In the genomic region with DNA sequence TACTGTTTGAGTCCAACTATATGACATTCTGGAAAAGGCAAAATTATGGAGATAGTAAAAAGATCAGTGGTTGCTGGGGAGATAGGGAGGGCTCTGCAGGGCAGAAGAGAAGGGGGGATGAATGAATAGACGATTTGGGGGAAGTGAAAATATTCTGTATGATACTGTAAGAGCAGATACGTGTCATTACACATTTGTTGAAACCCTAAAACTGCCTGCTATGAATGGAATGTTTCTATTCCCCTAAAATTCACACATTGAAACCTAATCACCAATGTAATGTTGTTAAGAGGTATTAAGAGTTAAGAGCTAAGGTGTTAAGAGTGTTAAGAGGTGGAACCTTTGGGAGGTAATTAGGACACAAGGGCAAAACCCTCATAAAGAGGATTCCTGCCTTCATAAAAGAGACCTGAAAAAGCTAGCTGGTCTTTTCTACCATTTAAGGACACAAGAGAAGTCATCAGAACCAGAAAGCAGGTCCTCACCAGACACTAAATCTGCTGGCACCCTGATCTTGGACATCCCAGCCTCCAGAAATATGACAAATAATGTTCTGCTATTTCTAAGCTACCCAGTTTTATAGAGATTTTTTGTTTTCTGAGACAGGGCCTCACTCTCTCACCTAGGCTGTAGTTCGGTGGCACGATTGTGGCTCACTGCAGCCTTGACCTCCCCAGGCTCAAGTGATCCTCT, we compare ENCODE assay signal across 11 cellular contexts.
A peak's percentile ranks its signal among the peaks of the same experiment; 100 is the strongest.
DNase-seq lines count a peak whose midpoint lies in the region; ATAC-seq and TF ChIP-seq lines count a peak whose summit lies in the region.
"Had no signal": no experiment of that assay in that cellular context is flagged by ENCODE, and none has a peak within 500 bp of the region (broad histone marks: within the 10 kb centered on the region; RNA-seq: fewer than 3 reads in every experiment).

No MANE protein-coding gene starts in this region.

- 66 to 69% methylated on average over 4 of the region's 4 CpGs for WGBS in upper lobe of left lung, 2 donors

- peak overlapping the region in 1 of 8 donors; percentile 34 for H3K4me3 Mint-ChIP-seq in naive B cell
- H3K4me3 Mint-ChIP-seq: activated naive CD8-positive, alpha-beta T cell had no signal

- H3K9me3 ChIP-seq in upper lobe of left lung: no peaks in the 10 kb centered on the region
- H3K9me3 ChIP-seq: uterus had no signal

- peak overlapping the region in 5 of 6 donors; percentile 1 to 87 (median 4) for H3K27ac Mint-ChIP-seq in naive B cell
- H3K27ac Mint-ChIP-seq: activated naive CD8-positive, alpha-beta T cell had no signal

- H3K27ac ChIP-seq in upper lobe of left lung: no peak overlapping the region
- H3K27ac ChIP-seq: uterus had no signal

- no peaks in the 10 kb centered on the region for H3K27me3 ChIP-seq in upper lobe of left lung
- H3K27me3 ChIP-seq: uterus had no signal

- no peak overlapping the region for H3K4me3 ChIP-seq in upper lobe of left lung
- H3K4me3 ChIP-seq: uterus had no signal

- ATAC-seq in GM18861 (IDR thresholded peaks at IDR 0.05; ENCODE audit: unreplicated experiment) (peak; percentile 62), GM21576 (IDR thresholded peaks at IDR 0.05; ENCODE audit: unreplicated experiment) (peak; percentile 81), HG03378 (IDR thresholded peaks at IDR 0.05; ENCODE audit: unreplicated experiment) (peak; percentile 86), naive B cell (ENCODE audit: low read depth in 2 of 2) (peak; percentile 34 to 47), upper lobe of left lung (ENCODE audit: low FRiP score in 2 of 2) (no peak)

- no peaks in the 10 kb centered on the region for H3K4me1 ChIP-seq in upper lobe of left lung
- H3K4me1 ChIP-seq: uterus had no signal

- no peaks in the 10 kb centered on the region for H3K27me3 Mint-ChIP-seq in naive B cell
- H3K27me3 Mint-ChIP-seq: activated naive CD8-positive, alpha-beta T cell had no signal

- peaks cover 0 to 8% of the 10 kb centered on the region in 2 donors for H3K36me3 Mint-ChIP-seq in naive B cell

- no peaks in the 10 kb centered on the region for H3K9me3 Mint-ChIP-seq in naive B cell

- no peak for DNase-seq in naive B cell
- no peak for DNase-seq in T-helper 9 cell
- DNase-seq in OCI-M1 (lab: John Stamatoyannopoulos, UW): no peak
- no peak for DNase-seq in NCI-H2227 treated with DMSO at 0.1 percent for 48 hours (lab: John Stamatoyannopoulos, UW)
- DNase-seq in upper lobe of left lung: no peak
- DNase-seq: activated CD4-positive, alpha-beta T cell treated with anti-CD3 and anti-CD28 coated beads for 48 hours; uterus had no signal

- TF ChIP-seq EP300 in upper lobe of left lung (IDR thresholded peaks at IDR 0.05): no peak

- peaks cover 0 to 10% (median 2%) of the 10 kb centered on the region in 4 donors for H3K36me3 ChIP-seq in upper lobe of left lung
- H3K36me3 ChIP-seq: uterus had no signal

- TF ChIP-seq CTCF in upper lobe of left lung (IDR thresholded peaks at IDR 0.05): no peak

- H3K4me1 Mint-ChIP-seq in naive B cell: peaks cover 7 to 8% (median 7%) of the 10 kb centered on the region in 3 donors

- no peak for TF ChIP-seq POLR2A in upper lobe of left lung (IDR thresholded peaks at IDR 0.05)

Comparison
In these comparisons a context has a peak if more than half of its experiments do, and no peak if none do; other contexts are left out.
1. ATAC-seq: peak in GM18861 (single experiment), GM21576 (single experiment), HG03378 (single experiment) and naive B cell (2 of 2); none in upper lobe of left lung (0 of 2).